Comparison of ENCODE assay signal across 3 cellular contexts in genomic region chr3:94645790-94646189, GRCh38.
TF ChIP-seq lines count a peak whose summit lies in the region.

No MANE protein-coding gene starts in this region.

TF ChIP-seq in HepG2, 621 proteins besides CTCF, POLR2A, EP300 and RAD21:
- TF ChIP-seq MAFF (IDR thresholded peaks at IDR 0.05; ENCODE audit: low read depth, low read length): peak; percentile 60
- TF ChIP-seq NR1H2 (CRISPR knock-in tag; IDR thresholded peaks at IDR 0.05; ENCODE audit: borderline replicate concordance, low read depth): no peak
- no peak for TF ChIP-seq ZNF777 (CRISPR knock-in tag; IDR thresholded peaks at IDR 0.05)
- peak; percentile 52 to 78 for TF ChIP-seq MAFK (conservative IDR thresholded peaks at IDR 0.05 in 1 of 2, IDR thresholded peaks at IDR 0.05 in 1 of 2; ENCODE audit: low read length in 2 of 2)
- TF ChIP-seq FOSL2 (CRISPR knock-in tag; IDR thresholded peaks at IDR 0.05): peak; percentile 41; the same call in 1 of the 2 replicates

TF ChIP-seq in A549, 52 proteins besides CTCF, POLR2A, EP300 and RAD21:
- TF ChIP-seq CHD4 (IDR thresholded peaks at IDR 0.05; ENCODE audit: borderline replicate concordance) (no peak), ZFP36 (IDR thresholded peaks at IDR 0.05; ENCODE audit: borderline replicate concordance, partially characterized antibody) (no peak), TP53 (CRISPR knock-in tag; IDR thresholded peaks at IDR 0.05) (no peak), GATA3 (IDR thresholded peaks at IDR 0.05; ENCODE audit: borderline replicate concordance) (no peak), SMC3 (IDR thresholded peaks at IDR 0.05) (no peak), NFE2L2 (conservative IDR thresholded peaks at IDR 0.05; ENCODE audit: low read length) (no peak), NPAS2 (CRISPR knock-in tag; IDR thresholded peaks at IDR 0.05; ENCODE audit: borderline replicate concordance) (no peak), MAFK (IDR thresholded peaks at IDR 0.05; ENCODE audit: partially characterized antibody) (peak; percentile 36)
- TF ChIP-seq, protein P1, sequence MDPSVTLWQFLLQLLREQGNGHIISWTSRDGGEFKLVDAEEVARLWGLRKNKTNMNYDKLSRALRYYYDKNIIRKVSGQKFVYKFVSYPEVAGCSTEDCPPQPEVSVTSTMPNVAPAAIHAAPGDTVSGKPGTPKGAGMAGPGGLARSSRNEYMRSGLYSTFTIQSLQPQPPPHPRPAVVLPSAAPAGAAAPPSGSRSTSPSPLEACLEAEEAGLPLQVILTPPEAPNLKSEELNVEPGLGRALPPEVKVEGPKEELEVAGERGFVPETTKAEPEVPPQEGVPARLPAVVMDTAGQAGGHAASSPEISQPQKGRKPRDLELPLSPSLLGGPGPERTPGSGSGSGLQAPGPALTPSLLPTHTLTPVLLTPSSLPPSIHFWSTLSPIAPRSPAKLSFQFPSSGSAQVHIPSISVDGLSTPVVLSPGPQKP (IDR thresholded peaks at IDR 0.05; ENCODE audit: low read depth, low read length): no peak

TF ChIP-seq in GM23338, 12 proteins besides CTCF, POLR2A, EP300 and RAD21:
- no peak for TF ChIP-seq NANOG (IDR thresholded peaks at IDR 0.05; ENCODE audit: borderline replicate concordance)
- no peak for TF ChIP-seq STAT1 (IDR thresholded peaks at IDR 0.05; ENCODE audit: unreplicated experiment)
- TF ChIP-seq JUNB (IDR thresholded peaks at IDR 0.05; ENCODE audit: unreplicated experiment): no peak
TF ChIP-seq in GM23338: peak in this region for 0.
